Comparison of ENCODE assay signal across 31 cellular contexts in the genomic region with DNA sequence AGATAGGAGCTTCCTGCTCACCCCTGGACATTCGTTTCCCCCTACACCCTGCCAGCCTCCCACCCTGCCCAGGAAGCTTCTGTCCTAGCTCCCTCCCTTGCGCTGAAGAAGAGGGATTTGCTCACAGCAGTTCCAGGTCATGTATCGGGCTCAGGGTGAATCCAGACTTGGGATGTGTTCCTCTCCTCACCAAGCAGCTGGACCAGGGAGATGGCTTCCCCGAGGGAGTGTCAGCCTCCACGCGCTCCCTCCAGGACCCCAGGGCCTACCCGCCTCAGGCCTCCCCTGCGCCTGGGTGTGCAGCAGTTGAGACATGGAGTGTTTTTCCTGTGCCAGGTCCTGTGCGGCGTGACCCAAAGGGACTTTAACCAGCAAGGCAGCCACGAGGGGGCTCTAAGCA.
"Had no signal": no experiment of that assay in that cellular context is flagged by ENCODE, and none has a peak within 500 bp of the region (broad histone marks: within the 10 kb centered on the region; RNA-seq: fewer than 3 reads in every experiment).

No MANE protein-coding gene starts in this region.

- H3K27me3 Mint-ChIP-seq: activated B cell treated with CpG ODN at 0.5 μM for 24 hours; activated CD8-positive, alpha-beta T cell treated with anti-CD3 and anti-CD28 coated beads for 36 hours; activated naive CD8-positive, alpha-beta T cell treated with anti-CD3 and anti-CD28 coated beads, Interleukin-2, amount 10 ng/mL, durations not matched to agents 7 days and 5 days; activated T-helper 17 cell treated with anti-CD3 and anti-CD28 coated beads, Interleukin-2, amount 50 U/mL, for 72 hours; brain; central memory CD8-positive, alpha-beta T cell; T-cell had no signal

- H3K27ac ChIP-seq: ascending aorta, breast epithelium, cardiac muscle cell, epithelial cell of prostate, esophagus squamous epithelium, gastroesophageal sphincter, WERI-Rb-1 had no signal

- ATAC-seq: activated CD4-positive, CD25-positive, alpha-beta regulatory T cell treated with anti-CD3 and anti-CD28 coated beads, Interleukin-2, amount 50 U/mL, for 24 hours; activated CD8-positive, alpha-beta T cell treated with anti-CD3 and anti-CD28 coated beads for 36 hours; activated naive CD4-positive, alpha-beta T cell treated with anti-CD3 and anti-CD28 coated beads, Interleukin-2, amount 50 U/mL, for 72 hours; activated T-cell treated with anti-CD3 and anti-CD28 coated beads, Interleukin-2, amount 50 U/mL, for 4 hours; activated T-helper 17 cell treated with anti-CD3 and anti-CD28 coated beads, Interleukin-2, amount 50 U/mL, for 72 hours; gastroesophageal sphincter; T-cell had no signal

- H3K4me3 ChIP-seq: ascending aorta, breast epithelium, cardiac muscle cell, esophagus squamous epithelium, gastroesophageal sphincter had no signal

- H3K4me1 Mint-ChIP-seq: activated B cell treated with CpG ODN at 0.5 μM for 24 hours; activated naive CD4-positive, alpha-beta T cell treated with anti-CD3 and anti-CD28 coated beads, Interleukin-2, amount 10 ng/mL, durations not matched to agents 7 days and 5 days; activated naive CD8-positive, alpha-beta T cell treated with anti-CD3 and anti-CD28 coated beads, Interleukin-2, amount 10 ng/mL, durations not matched to agents 7 days and 5 days; activated T-helper 17 cell treated with anti-CD3 and anti-CD28 coated beads, Interleukin-2, amount 50 U/mL, for 72 hours; central memory CD8-positive, alpha-beta T cell had no signal

- FAIRE-seq: colon, endometrium, endothelial cell of umbilical vein had no signal

- H3K27me3 ChIP-seq: ascending aorta, breast epithelium, cardiac muscle cell, esophagus squamous epithelium, gastroesophageal sphincter had no signal

- H3K36me3 Mint-ChIP-seq: activated naive CD4-positive, alpha-beta T cell treated with anti-CD3 and anti-CD28 coated beads, Interleukin-2, amount 10 ng/mL, durations not matched to agents 7 days and 5 days; activated naive CD8-positive, alpha-beta T cell treated with anti-CD3 and anti-CD28 coated beads, Interleukin-2, amount 10 ng/mL, durations not matched to agents 7 days and 5 days; T-cell had no signal

- H3K4me3 Mint-ChIP-seq: activated B cell treated with CpG ODN at 0.5 μM for 24 hours; activated CD8-positive, alpha-beta T cell treated with anti-CD3 and anti-CD28 coated beads for 36 hours; activated naive CD4-positive, alpha-beta T cell treated with anti-CD3 and anti-CD28 coated beads, Interleukin-2, amount 10 ng/mL, durations not matched to agents 7 days and 5 days; activated naive CD8-positive, alpha-beta T cell treated with anti-CD3 and anti-CD28 coated beads, Interleukin-2, amount 10 ng/mL, durations not matched to agents 7 days and 5 days; activated T-cell treated with anti-CD3 and anti-CD28 coated beads, Interleukin-2, amount 50 U/mL, for 4 hours; activated T-helper 17 cell treated with anti-CD3 and anti-CD28 coated beads, Interleukin-2, amount 50 U/mL, for 72 hours; brain; central memory CD8-positive, alpha-beta T cell; T-cell; T-helper 1 cell treated with Interleukin-12 subunit alpha and Interleukin-12 subunit beta and Interleukin-4 antibody, amounts not matched to agents 30 μg/mL and 1 μg/mL, for 36 hours; T-helper 2 cell treated with Interferon-gamma antibody and Interleukin-4, amounts not matched to agents 5 μg/mL and 100 μg/mL, for 36 hours had no signal

- DNase-seq: activated B cell treated with CpG ODN at 0.5 μM for 24 hours; activated CD4-positive, alpha-beta T cell treated with anti-CD3 and anti-CD28 coated beads for 48 hours; activated CD4-positive, alpha-beta T cell treated with anti-CD3 and anti-CD28 coated beads, Interleukin-2, amount 50 U/mL, for 1 hour; activated CD4-positive, alpha-beta T cell treated with anti-CD3 and anti-CD28 coated beads, Interleukin-2, amount 50 U/mL, for 48 hours; activated CD8-positive, alpha-beta memory T cell treated with anti-CD3 and anti-CD28 coated beads for 24 hours; activated CD8-positive, alpha-beta T cell treated with anti-CD3 and anti-CD28 coated beads for 36 hours; activated gamma-delta T cell; activated naive CD4-positive, alpha-beta T cell; activated naive CD4-positive, alpha-beta T cell treated with anti-CD3 and anti-CD28 coated beads, Interleukin-2, amount 10 ng/mL, durations not matched to agents 7 days and 5 days; activated naive CD8-positive, alpha-beta T cell treated with anti-CD3 and anti-CD28 coated beads, Interleukin-2, amount 10 ng/mL, durations not matched to agents 7 days and 5 days; activated T-cell treated with anti-CD3 and anti-CD28 coated beads, Interleukin-2, amount 50 U/mL, for 4 hours; effector CD8-positive, alpha-beta T cell; esophagus squamous epithelium; SW 1271; T-cell; WERI-Rb-1 had no signal

- H3K36me3 ChIP-seq: breast epithelium, cardiac muscle cell, WERI-Rb-1 had no signal

- H3K4me1 ChIP-seq: ascending aorta, breast epithelium, esophagus squamous epithelium, gastroesophageal sphincter had no signal

- H3K27ac Mint-ChIP-seq: activated B cell treated with CpG ODN at 0.5 μM for 24 hours; activated CD8-positive, alpha-beta T cell treated with anti-CD3 and anti-CD28 coated beads for 36 hours; activated naive CD4-positive, alpha-beta T cell treated with anti-CD3 and anti-CD28 coated beads, Interleukin-2, amount 10 ng/mL, durations not matched to agents 7 days and 5 days; activated naive CD4-positive, alpha-beta T cell treated with anti-CD3 and anti-CD28 coated beads, Interleukin-2, amount 50 U/mL, for 72 hours; activated naive CD8-positive, alpha-beta T cell treated with anti-CD3 and anti-CD28 coated beads, Interleukin-2, amount 10 ng/mL, durations not matched to agents 7 days and 5 days; activated T-helper 17 cell treated with anti-CD3 and anti-CD28 coated beads, Interleukin-2, amount 50 U/mL, for 72 hours; T-cell; T-helper 1 cell treated with Interleukin-12 subunit alpha and Interleukin-12 subunit beta and Interleukin-4 antibody, amounts not matched to agents 30 μg/mL and 1 μg/mL, for 36 hours; T-helper 2 cell treated with Interferon-gamma antibody and Interleukin-4, amounts not matched to agents 5 μg/mL and 100 μg/mL, for 36 hours had no signal
